ENCODE assay signal across 2 cellular contexts in genomic region chr3:118931996-118932395, GRCh38.
A peak's percentile ranks its signal among the peaks of the same experiment; 100 is the strongest.
TF ChIP-seq lines count a peak whose summit lies in the region.

No MANE protein-coding gene starts in this region.

TF ChIP-seq in K562, 482 proteins besides CTCF, POLR2A, EP300 and RAD21:
- TF ChIP-seq DMBX1 (CRISPR knock-in tag; IDR thresholded peaks at IDR 0.05; ENCODE audit: borderline replicate concordance) (0 out of 2 replicates have a peak, but pooled peaks have one; percentile 50), MXD1 (CRISPR knock-in tag; IDR thresholded peaks at IDR 0.05; ENCODE audit: borderline replicate concordance, poor library complexity, severe bottlenecking) (no peak), POLR2H (tag; IDR thresholded peaks at IDR 0.05; ENCODE audit: low read depth) (0 out of 2 replicates have a peak, but pooled peaks have one; percentile 29), TRIM24 (IDR thresholded peaks at IDR 0.05) (peak in 1 of 2 experiments; percentile 64; a peak in 3 of 4 replicates), CEBPG (CRISPR knock-in tag; IDR thresholded peaks at IDR 0.05) (no peak), CEBPG (tag; conservative IDR thresholded peaks at IDR 0.05 in 1 of 2, IDR thresholded peaks at IDR 0.05 in 1 of 2) (peak in 1 of 2 experiments; percentile 84; a peak in 2 of 4 replicates), TRIM25 (IDR thresholded peaks at IDR 0.05; ENCODE audit: borderline replicate concordance) (no peak), ZNF785 (CRISPR knock-in tag; IDR thresholded peaks at IDR 0.05) (no peak)
- TF ChIP-seq, protein P1, sequence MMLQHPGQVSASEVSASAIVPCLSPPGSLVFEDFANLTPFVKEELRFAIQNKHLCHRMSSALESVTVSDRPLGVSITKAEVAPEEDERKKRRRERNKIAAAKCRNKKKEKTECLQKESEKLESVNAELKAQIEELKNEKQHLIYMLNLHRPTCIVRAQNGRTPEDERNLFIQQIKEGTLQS (IDR thresholded peaks at IDR 0.05): peak; percentile 44; the same call in 1 of the 2 replicates
- TF ChIP-seq, protein P1 (CRISPR knock-in tag; conservative IDR thresholded peaks at IDR 0.05): no peak
- TF ChIP-seq, protein P2, sequence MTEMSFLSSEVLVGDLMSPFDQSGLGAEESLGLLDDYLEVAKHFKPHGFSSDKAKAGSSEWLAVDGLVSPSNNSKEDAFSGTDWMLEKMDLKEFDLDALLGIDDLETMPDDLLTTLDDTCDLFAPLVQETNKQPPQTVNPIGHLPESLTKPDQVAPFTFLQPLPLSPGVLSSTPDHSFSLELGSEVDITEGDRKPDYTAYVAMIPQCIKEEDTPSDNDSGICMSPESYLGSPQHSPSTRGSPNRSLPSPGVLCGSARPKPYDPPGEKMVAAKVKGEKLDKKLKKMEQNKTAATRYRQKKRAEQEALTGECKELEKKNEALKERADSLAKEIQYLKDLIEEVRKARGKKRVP (CRISPR knock-in tag; IDR thresholded peaks at IDR 0.05): peak; percentile 71

TF ChIP-seq in HepG2, 621 proteins besides CTCF, POLR2A, EP300 and RAD21:
- TF ChIP-seq GATAD1 (CRISPR knock-in tag; IDR thresholded peaks at IDR 0.05) (no peak), HINFP (CRISPR knock-in tag; IDR thresholded peaks at IDR 0.05; ENCODE audit: low read depth) (no peak)
